Comparison of ENCODE assay signal across 1 cellular context in the genomic region with DNA sequence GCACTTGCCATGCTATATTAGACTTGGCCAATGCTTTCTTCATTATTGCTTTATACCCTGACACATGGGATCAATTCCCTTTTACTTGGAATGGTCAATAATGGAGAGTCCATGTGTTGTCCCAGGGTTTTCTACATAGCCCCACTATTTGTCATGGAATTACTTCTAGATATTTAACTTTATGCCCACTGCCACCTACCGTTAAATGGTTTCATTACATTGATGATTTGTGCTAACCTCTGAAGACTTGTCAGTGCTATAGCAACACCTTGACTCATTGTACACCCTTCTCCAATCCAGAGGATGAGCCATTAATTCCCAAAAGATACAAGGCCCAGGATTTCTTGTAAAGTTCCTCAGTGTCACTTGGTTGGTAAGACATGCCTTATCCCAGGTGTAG.
TF ChIP-seq lines count a peak whose summit lies in the region.

No MANE protein-coding gene starts in this region.

TF ChIP-seq in K562, 482 proteins besides CTCF, POLR2A, EP300 and RAD21 (continued from another document):
- TF ChIP-seq, protein P1, sequence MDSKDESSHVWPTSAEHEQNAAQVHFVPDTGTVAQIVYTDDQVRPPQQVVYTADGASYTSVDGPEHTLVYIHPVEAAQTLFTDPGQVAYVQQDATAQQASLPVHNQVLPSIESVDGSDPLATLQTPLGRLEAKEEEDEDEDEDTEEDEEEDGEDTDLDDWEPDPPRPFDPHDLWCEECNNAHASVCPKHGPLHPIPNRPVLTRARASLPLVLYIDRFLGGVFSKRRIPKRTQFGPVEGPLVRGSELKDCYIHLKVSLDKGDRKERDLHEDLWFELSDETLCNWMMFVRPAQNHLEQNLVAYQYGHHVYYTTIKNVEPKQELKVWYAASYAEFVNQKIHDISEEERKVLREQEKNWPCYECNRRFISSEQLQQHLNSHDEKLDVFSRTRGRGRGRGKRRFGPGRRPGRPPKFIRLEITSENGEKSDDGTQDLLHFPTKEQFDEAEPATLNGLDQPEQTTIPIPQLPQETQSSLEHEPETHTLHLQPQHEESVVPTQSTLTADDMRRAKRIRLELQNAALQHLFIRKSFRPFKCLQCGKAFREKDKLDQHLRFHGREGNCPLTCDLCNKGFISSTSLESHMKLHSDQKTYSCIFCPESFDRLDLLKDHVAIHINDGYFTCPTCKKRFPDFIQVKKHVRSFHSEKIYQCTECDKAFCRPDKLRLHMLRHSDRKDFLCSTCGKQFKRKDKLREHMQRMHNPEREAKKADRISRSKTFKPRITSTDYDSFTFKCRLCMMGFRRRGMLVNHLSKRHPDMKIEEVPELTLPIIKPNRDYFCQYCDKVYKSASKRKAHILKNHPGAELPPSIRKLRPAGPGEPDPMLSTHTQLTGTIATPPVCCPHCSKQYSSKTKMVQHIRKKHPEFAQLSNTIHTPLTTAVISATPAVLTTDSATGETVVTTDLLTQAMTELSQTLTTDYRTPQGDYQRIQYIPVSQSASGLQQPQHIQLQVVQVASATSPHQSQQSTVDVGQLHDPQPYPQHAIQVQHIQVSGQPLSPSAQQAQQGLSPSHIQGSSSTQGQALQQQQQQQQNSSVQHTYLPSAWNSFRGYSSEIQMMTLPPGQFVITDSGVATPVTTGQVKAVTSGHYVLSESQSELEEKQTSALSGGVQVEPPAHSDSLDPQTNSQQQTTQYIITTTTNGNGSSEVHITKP (IDR thresholded peaks at IDR 0.05; ENCODE audit: partially characterized antibody), result no peak
- no peak for TF ChIP-seq FOXA3 (CRISPR knock-in tag; conservative IDR thresholded peaks at IDR 0.05 in 1 of 2, IDR thresholded peaks at IDR 0.05 in 1 of 2)
- no peak for TF ChIP-seq EZH2 (IDR thresholded peaks at IDR 0.05; ENCODE audit: borderline replicate concordance, low read depth, low read length)
- TF ChIP-seq, protein P2, sequence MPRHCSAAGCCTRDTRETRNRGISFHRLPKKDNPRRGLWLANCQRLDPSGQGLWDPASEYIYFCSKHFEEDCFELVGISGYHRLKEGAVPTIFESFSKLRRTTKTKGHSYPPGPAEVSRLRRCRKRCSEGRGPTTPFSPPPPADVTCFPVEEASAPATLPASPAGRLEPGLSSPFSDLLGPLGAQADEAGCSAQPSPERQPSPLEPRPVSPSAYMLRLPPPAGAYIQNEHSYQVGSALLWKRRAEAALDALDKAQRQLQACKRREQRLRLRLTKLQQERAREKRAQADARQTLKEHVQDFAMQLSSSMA (CRISPR knock-in tag; IDR thresholded peaks at IDR 0.05), result no peak
- TF ChIP-seq NR2C1 (IDR thresholded peaks at IDR 0.05), result no peak
- no peak for TF ChIP-seq NR2C1 (tag; IDR thresholded peaks at IDR 0.05)
- TF ChIP-seq HNRNPK (IDR thresholded peaks at IDR 0.05; ENCODE audit: low read depth, low read length, poor library complexity, severe bottlenecking), result no peak
- no peak for TF ChIP-seq BCL6 (CRISPR knock-in tag; IDR thresholded peaks at IDR 0.05)
- TF ChIP-seq FOXK2 (conservative IDR thresholded peaks at IDR 0.05 in 1 of 2, IDR thresholded peaks at IDR 0.05 in 1 of 2; ENCODE audit: low read depth in 2 of 2), result no peak
- TF ChIP-seq MAZ (CRISPR knock-in tag; conservative IDR thresholded peaks at IDR 0.05 in 1 of 2, IDR thresholded peaks at IDR 0.05 in 1 of 2), result no peak
- no peak for TF ChIP-seq STAT5B (CRISPR knock-in tag; IDR thresholded peaks at IDR 0.05)
- TF ChIP-seq, protein P3, sequence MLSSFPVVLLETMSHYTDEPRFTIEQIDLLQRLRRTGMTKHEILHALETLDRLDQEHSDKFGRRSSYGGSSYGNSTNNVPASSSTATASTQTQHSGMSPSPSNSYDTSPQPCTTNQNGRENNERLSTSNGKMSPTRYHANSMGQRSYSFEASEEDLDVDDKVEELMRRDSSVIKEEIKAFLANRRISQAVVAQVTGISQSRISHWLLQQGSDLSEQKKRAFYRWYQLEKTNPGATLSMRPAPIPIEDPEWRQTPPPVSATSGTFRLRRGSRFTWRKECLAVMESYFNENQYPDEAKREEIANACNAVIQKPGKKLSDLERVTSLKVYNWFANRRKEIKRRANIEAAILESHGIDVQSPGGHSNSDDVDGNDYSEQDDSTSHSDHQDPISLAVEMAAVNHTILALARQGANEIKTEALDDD (IDR thresholded peaks at IDR 0.05), result no peak
TF ChIP-seq in K562: peak in this region for 0.
